ENCODE assay signal across 13 cellular contexts in genomic region chr22:36569999-36570398, GRCh38. TPM values are rescaled to one million over a fixed set of nuclear protein-coding genes. Genes with fewer than 3 reads are reported as not detected.
A peak's percentile ranks its signal among the peaks of the same experiment; 100 is the strongest.
DNase-seq lines count a peak whose midpoint lies in the region; TF ChIP-seq lines count a peak whose summit lies in the region.
"Had no signal": no experiment of that assay in that cellular context is flagged by ENCODE, and none has a peak within 500 bp of the region (broad histone marks: within the 10 kb centered on the region; RNA-seq: fewer than 3 reads in every experiment).

No MANE protein-coding gene starts in this region.

- H3K23ac ChIP-seq in trophoblast cell (ENCODE audit: low read length) = no peak overlapping the region

- no peak overlapping the region for H4K91ac ChIP-seq in trophoblast cell (ENCODE audit: low read depth, low read length)

- H2AFZ ChIP-seq in trophoblast cell (ENCODE audit: insufficient read depth, low read length, poor library complexity) = no peak overlapping the region

- no peak overlapping the region for H2BK12ac ChIP-seq in trophoblast cell (ENCODE audit: low read length)

- no peaks in the 10 kb centered on the region for H3K27me3 ChIP-seq in endodermal cell (ENCODE audit: control insufficient read depth, insufficient read depth, low read length, poor library complexity, severe bottlenecking)
- no peaks in the 10 kb centered on the region for H3K27me3 ChIP-seq in trophoblast cell (ENCODE audit: insufficient read depth, low read length)
- H3K27me3 ChIP-seq in sigmoid colon = peaks cover 0 to 20% (median 1%) of the 10 kb centered on the region in 3 donors

- H3K27me3 Mint-ChIP-seq in endodermal cell (ENCODE audit: insufficient read depth) = no peaks in the 10 kb centered on the region

- H3K4me3 ChIP-seq in endodermal cell (ENCODE audit: low read length) (no peak overlapping the region), trophoblast cell (ENCODE audit: low read depth, low read length) (no peak overlapping the region), sigmoid colon (no peak overlapping the region)
- H3K4me3 ChIP-seq: esophagus muscularis mucosa had no signal

- H3K27ac ChIP-seq in endodermal cell (ENCODE audit: low read depth, low read length) (no peak overlapping the region), trophoblast cell (ENCODE audit: low read depth, low read length) (no peak overlapping the region), sigmoid colon (no peak overlapping the region)
- H3K27ac ChIP-seq: esophagus muscularis mucosa had no signal

- H3K18ac ChIP-seq in trophoblast cell (ENCODE audit: low read length) = no peak overlapping the region

- H2AK5ac ChIP-seq in trophoblast cell (ENCODE audit: low read length) = no peak overlapping the region

- no peaks in the 10 kb centered on the region for H3K9me3 Mint-ChIP-seq in endodermal cell

- no peak overlapping the region for H3K4me2 ChIP-seq in trophoblast cell (ENCODE audit: low read length)

- H3K79me1 ChIP-seq in trophoblast cell (ENCODE audit: low read length) = no peaks in the 10 kb centered on the region

- H3K9me3 ChIP-seq in endodermal cell (ENCODE audit: control insufficient read depth, low read length) = no peaks in the 10 kb centered on the region
- H3K9me3 ChIP-seq in trophoblast cell (ENCODE audit: insufficient read depth, low read depth, low read length) = no peaks in the 10 kb centered on the region
- no peaks in the 10 kb centered on the region for H3K9me3 ChIP-seq in sigmoid colon
- H3K9me3 ChIP-seq: esophagus muscularis mucosa had no signal

- H3K4me1 ChIP-seq in endodermal cell (ENCODE audit: control insufficient read depth, insufficient read depth, low read length) (no peaks in the 10 kb centered on the region), trophoblast cell (ENCODE audit: control insufficient read depth in 1 of 2, insufficient read depth in 2 of 2, low read length in 2 of 2) (no peaks in the 10 kb centered on the region), sigmoid colon (no peaks in the 10 kb centered on the region)
- H3K4me1 ChIP-seq: esophagus muscularis mucosa had no signal

- peaks cover 6% of the 10 kb centered on the region for H3K4me1 Mint-ChIP-seq in endodermal cell
- H3K4me1 Mint-ChIP-seq: B cell had no signal

- peak overlapping the region; percentile 64 for H3K27ac Mint-ChIP-seq in endodermal cell
- H3K27ac Mint-ChIP-seq: B cell, IgD-negative memory B cell had no signal

- intact Hi-C loops in sigmoid colon (cut with DNase I) = no loop called here

- no peak for TF ChIP-seq POLR2A in sigmoid colon (IDR thresholded peaks at IDR 0.05)

- H3K9ac ChIP-seq in endodermal cell (ENCODE audit: extremely low read depth, low read length, poor library complexity, severe bottlenecking) = no peak overlapping the region
- no peak overlapping the region for H3K9ac ChIP-seq in trophoblast cell (ENCODE audit: low read length)

- DNase-seq in NCI-H146 (lab: John Stamatoyannopoulos, UW) = peak; percentile 22
- DNase-seq in NCI-H146 treated with DMSO at 0.1 percent for 48 hours (lab: John Stamatoyannopoulos, UW; ENCODE audit: unreplicated experiment) = no peak
- DNase-seq in NCI-H524 treated with DMSO at 0.1 percent for 48 hours (lab: John Stamatoyannopoulos, UW) = peak; percentile 40
- DNase-seq in endodermal cell = peak; percentile 87
- DNase-seq in trophoblast cell = peak; percentile 13 to 57
- no peak for DNase-seq in sigmoid colon
- DNase-seq in stimulated activated CD4-positive, alpha-beta T cell treated with anti-CD3 and anti-CD28 coated beads, Interleukin-12 subunit alpha, Interleukin-12 subunit beta, amount 100 ng/mL, for 4 hours = no peak
- DNase-seq in NCI-H1105 (lab: John Stamatoyannopoulos, UW) = no peak
- DNase-seq: activated CD4-positive, CD25-positive, alpha-beta regulatory T cell treated with anti-CD3 and anti-CD28 coated beads, Interleukin-2, amount 50 U/mL, for 72 hours; activated naive CD4-positive, alpha-beta T cell treated with Interleukin-2 at 50 U/mL for 16 hours had no signal

- H3K36me3 ChIP-seq in endodermal cell (ENCODE audit: control insufficient read depth, insufficient read depth, low read length) = no peaks in the 10 kb centered on the region
- no peaks in the 10 kb centered on the region for H3K36me3 ChIP-seq in trophoblast cell (ENCODE audit: control insufficient read depth in 1 of 2, insufficient read depth in 2 of 2, low read length in 2 of 2)
- H3K36me3 ChIP-seq in sigmoid colon = no peaks in the 10 kb centered on the region
- H3K36me3 ChIP-seq: esophagus muscularis mucosa had no signal

- no peak overlapping the region for H4K12ac ChIP-seq in trophoblast cell (ENCODE audit: low read depth, low read length)

- no peak for TF ChIP-seq EP300 in sigmoid colon (IDR thresholded peaks at IDR 0.05)

- no peak overlapping the region for H2BK5ac ChIP-seq in trophoblast cell (ENCODE audit: low read depth, low read length, poor library complexity)

- no peak overlapping the region for H3K4me3 Mint-ChIP-seq in endodermal cell
- H3K4me3 Mint-ChIP-seq: B cell, IgD-negative memory B cell had no signal

- H3K36me3 Mint-ChIP-seq in endodermal cell (ENCODE audit: low read depth) = no peaks in the 10 kb centered on the region
- H3K36me3 Mint-ChIP-seq: IgD-negative memory B cell had no signal

- WGBS in endodermal cell (ENCODE audit: insufficient coverage in 1 of 2, insufficient read length in 1 of 2), 2 experiments = 65% methylated on average over 4 to 12 of the region's 12 CpGs
- no CpG with 5 or more reads among the region's 12 CpGs for WGBS in trophoblast cell (ENCODE audit: extremely low coverage, insufficient coverage, insufficient read length)
- 39 to 48% methylated on average over 12 of the region's 12 CpGs for WGBS in sigmoid colon, 2 donors

- H3K14ac ChIP-seq in trophoblast cell (ENCODE audit: low read length) = no peak overlapping the region

- H4K8ac ChIP-seq in trophoblast cell (ENCODE audit: low read depth, low read length) = no peak overlapping the region

- no peak overlapping the region for H3K4ac ChIP-seq in trophoblast cell (ENCODE audit: low read depth, low read length)

- H2BK120ac ChIP-seq in trophoblast cell (ENCODE audit: insufficient read depth, low read length, poor library complexity) = no peak overlapping the region

- TF ChIP-seq CTCF in endodermal cell (conservative IDR thresholded peaks at IDR 0.05) = peak; percentile 74
- no peak for TF ChIP-seq CTCF in sigmoid colon (IDR thresholded peaks at IDR 0.05)

- no peaks in the 10 kb centered on the region for H3K79me2 ChIP-seq in trophoblast cell (ENCODE audit: control insufficient read depth, insufficient read depth, low read length, poor library complexity)

RNA-seq across cellular contexts. Expression of gene EIF3D, which starts 41.0 kb away (rescaled TPM):
- total RNA-seq in endodermal cell = 100 to 1,000 TPM; 157 to 196 TPM
- 158 TPM for polyA plus RNA-seq in endodermal cell (2013, experiment 1 of 2)
- 164 TPM for polyA plus RNA-seq in endodermal cell (2013, experiment 2 of 2)
- polyA plus RNA-seq in trophoblast cell (2013) = 134 and 140 TPM in 2 replicates
- total RNA-seq in sigmoid colon = 100 to 1,000 TPM; 260 to 376 (median 290) TPM
- polyA plus RNA-seq in sigmoid colon = 100 to 1,000 TPM; 130 to 221 (median 197) TPM

Comparison
In these comparisons a context has a peak if more than half of its experiments do, and no peak if none do; other contexts are left out.
1. DNase-seq: peak in NCI-H146 (single experiment), NCI-H524 treated with DMSO at 0.1 percent for 48 hours (single experiment), endodermal cell (single experiment) and trophoblast cell (2 of 2); none in NCI-H146 treated with DMSO at 0.1 percent for 48 hours (single experiment), sigmoid colon (single experiment), stimulated activated CD4-positive, alpha-beta T cell treated with anti-CD3 and anti-CD28 coated beads, Interleukin-12 subunit alpha, Interleukin-12 subunit beta, amount 100 ng/mL, for 4 hours (single experiment) and NCI-H1105 (single experiment).